Comparison of ENCODE assay signal across 8 cellular contexts in the genomic region with DNA sequence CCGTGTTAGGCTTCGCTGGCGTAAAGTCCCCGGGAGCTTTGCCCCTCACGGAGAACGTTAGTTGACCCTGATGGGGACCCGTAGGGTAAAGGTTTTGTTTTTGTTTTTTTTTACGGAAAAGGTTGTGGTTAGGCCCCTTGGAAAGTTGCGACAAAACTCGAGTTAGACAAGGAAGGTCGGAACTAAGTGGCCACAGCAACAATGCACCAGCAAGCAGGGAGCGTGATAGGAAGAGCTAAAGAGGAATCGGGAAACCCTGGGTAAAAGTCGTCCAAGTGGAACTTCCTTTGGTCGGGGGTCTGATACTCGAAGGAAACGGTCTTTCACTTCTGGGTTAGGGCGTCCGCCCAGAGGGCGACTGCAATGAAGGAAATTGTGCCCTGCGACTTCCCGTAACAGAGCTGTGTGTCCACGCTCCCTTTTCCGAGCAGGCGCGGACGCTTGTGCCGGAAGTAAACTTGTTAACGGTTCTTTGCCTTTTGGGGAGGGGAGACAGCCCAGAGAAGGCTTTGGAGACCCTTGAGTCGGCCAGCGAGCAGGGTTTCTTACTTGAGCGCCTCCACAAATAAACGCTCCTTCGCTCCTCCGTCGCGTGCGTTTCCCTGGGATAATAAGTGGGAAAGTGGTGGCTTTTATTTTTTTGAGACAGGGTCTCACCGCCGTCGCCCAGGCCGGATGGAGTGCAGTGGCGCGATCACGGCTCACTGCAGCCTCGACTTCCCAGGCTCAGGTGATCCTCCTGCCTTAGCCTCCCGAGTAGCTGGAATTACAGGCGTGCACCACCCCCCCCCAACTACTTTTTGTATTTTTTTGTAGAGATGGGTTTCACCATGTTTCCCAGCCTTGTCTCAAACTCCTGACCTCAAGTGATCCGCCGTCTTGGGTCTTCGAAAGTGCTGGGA.
DNase-seq lines count a peak whose midpoint lies in the region; ATAC-seq, FAIRE-seq and TF ChIP-seq lines count a peak whose summit lies in the region.

No MANE protein-coding gene starts in this region.

- H3K4me3 ChIP-seq in astrocyte of the cerebellum (ENCODE audit: low read depth, low read length) (peak overlapping the region; percentile 85), retinal pigment epithelial cell (ENCODE audit: low read length) (peak overlapping the region; percentile 61)

- FAIRE-seq in GM18507 (lab: Jason Lieb, UNC) = no peak

- peak; percentile 42 for ATAC-seq in HG02981 (IDR thresholded peaks at IDR 0.05; ENCODE audit: unreplicated experiment)

- in situ Hi-C loops in astrocyte of the cerebellum (cut with HindIII; ENCODE audit: low sequenced_read_pairs) = no loop called here

- DNase-seq in GM18507 (ENCODE audit: extremely low spot score, insufficient read length, low read depth) = peak; percentile 67
- DNase-seq in NCI-H2029 (lab: John Stamatoyannopoulos, UW) = peak; percentile 74
- DNase-seq in T-helper 9 cell = peak; percentile 71
- DNase-seq in astrocyte of the cerebellum (ENCODE audit: low read depth) = peak; percentile 72
- peak; percentile 56 to 98 (median 85) for DNase-seq in hypothalamus (lab: John Stamatoyannopoulos, UW)
- DNase-seq in retinal pigment epithelial cell (ENCODE audit: low read depth) = peak; percentile 75
- DNase-seq in cortex of kidney (lab: John Stamatoyannopoulos, UW) = no peak

- TF ChIP-seq CTCF in astrocyte of the cerebellum (IDR thresholded peaks at IDR 0.05; ENCODE audit: low read depth, low read length, missing control alignments) = no peak
- no peak for TF ChIP-seq CTCF in retinal pigment epithelial cell (conservative IDR thresholded peaks at IDR 0.05; ENCODE audit: low read depth, low read length)
